Comparison of ENCODE assay signal across 1 cellular context in the genomic region with DNA sequence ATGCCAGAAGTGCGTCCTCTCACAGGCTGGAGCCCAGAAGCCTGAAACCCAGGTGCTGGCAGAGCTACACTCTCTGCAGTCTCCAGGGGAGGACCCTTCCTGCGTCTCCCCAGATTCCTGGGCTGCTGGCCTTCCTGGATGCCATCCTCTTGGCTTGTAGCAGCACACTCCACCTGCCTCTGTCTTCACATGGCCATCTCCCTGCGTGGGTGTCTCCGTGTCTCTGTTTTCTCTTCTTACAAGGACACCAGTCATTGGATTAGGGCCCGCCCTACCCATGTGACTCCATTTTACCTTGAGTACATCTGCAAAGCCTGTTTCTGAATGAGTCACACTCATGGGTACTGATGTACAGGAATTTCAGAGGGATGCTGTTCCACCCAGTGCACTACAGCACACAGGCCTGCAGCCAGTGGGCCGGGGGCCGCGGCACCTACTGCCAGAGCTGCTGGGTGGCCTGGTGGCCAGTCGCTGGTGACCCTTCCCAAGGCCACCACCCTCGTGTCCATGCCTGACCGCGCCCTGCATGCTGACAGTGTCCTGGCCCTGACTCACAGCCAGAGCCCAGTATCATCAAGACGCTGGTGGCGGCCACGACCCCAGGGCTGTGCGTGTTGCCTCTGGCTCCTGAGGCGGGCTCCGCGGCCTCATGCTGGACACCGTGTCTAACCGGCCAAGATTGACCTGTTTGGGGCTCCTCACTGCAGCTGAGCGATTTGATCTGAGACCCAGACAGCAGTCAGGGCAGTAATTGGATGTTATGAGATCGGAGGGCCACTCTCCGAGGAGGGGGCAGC.
TF ChIP-seq lines count a peak whose summit lies in the region.

No MANE protein-coding gene starts in this region.

TF ChIP-seq in WTC11, 78 proteins besides CTCF, POLR2A, EP300 and RAD21 (continued from another document):
- TF ChIP-seq, protein P1, sequence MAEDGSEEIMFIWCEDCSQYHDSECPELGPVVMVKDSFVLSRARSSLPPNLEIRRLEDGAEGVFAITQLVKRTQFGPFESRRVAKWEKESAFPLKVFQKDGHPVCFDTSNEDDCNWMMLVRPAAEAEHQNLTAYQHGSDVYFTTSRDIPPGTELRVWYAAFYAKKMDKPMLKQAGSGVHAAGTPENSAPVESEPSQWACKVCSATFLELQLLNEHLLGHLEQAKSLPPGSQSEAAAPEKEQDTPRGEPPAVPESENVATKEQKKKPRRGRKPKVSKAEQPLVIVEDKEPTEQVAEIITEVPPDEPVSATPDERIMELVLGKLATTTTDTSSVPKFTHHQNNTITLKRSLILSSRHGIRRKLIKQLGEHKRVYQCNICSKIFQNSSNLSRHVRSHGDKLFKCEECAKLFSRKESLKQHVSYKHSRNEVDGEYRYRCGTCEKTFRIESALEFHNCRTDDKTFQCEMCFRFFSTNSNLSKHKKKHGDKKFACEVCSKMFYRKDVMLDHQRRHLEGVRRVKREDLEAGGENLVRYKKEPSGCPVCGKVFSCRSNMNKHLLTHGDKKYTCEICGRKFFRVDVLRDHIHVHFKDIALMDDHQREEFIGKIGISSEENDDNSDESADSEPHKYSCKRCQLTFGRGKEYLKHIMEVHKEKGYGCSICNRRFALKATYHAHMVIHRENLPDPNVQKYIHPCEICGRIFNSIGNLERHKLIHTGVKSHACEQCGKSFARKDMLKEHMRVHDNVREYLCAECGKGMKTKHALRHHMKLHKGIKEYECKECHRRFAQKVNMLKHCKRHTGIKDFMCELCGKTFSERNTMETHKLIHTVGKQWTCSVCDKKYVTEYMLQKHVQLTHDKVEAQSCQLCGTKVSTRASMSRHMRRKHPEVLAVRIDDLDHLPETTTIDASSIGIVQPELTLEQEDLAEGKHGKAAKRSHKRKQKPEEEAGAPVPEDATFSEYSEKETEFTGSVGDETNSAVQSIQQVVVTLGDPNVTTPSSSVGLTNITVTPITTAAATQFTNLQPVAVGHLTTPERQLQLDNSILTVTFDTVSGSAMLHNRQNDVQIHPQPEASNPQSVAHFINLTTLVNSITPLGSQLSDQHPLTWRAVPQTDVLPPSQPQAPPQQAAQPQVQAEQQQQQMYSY (CRISPR knock-in tag; IDR thresholded peaks at IDR 0.05) = no peak
- TF ChIP-seq, protein P2, sequence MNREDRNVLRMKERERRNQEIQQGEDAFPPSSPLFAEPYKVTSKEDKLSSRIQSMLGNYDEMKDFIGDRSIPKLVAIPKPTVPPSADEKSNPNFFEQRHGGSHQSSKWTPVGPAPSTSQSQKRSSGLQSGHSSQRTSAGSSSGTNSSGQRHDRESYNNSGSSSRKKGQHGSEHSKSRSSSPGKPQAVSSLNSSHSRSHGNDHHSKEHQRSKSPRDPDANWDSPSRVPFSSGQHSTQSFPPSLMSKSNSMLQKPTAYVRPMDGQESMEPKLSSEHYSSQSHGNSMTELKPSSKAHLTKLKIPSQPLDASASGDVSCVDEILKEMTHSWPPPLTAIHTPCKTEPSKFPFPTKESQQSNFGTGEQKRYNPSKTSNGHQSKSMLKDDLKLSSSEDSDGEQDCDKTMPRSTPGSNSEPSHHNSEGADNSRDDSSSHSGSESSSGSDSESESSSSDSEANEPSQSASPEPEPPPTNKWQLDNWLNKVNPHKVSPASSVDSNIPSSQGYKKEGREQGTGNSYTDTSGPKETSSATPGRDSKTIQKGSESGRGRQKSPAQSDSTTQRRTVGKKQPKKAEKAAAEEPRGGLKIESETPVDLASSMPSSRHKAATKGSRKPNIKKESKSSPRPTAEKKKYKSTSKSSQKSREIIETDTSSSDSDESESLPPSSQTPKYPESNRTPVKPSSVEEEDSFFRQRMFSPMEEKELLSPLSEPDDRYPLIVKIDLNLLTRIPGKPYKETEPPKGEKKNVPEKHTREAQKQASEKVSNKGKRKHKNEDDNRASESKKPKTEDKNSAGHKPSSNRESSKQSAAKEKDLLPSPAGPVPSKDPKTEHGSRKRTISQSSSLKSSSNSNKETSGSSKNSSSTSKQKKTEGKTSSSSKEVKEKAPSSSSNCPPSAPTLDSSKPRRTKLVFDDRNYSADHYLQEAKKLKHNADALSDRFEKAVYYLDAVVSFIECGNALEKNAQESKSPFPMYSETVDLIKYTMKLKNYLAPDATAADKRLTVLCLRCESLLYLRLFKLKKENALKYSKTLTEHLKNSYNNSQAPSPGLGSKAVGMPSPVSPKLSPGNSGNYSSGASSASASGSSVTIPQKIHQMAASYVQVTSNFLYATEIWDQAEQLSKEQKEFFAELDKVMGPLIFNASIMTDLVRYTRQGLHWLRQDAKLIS (CRISPR knock-in tag; IDR thresholded peaks at IDR 0.05; ENCODE audit: borderline replicate concordance) = no peak
- TF ChIP-seq SP1 (CRISPR knock-in tag; conservative IDR thresholded peaks at IDR 0.05) = no peak
TF ChIP-seq in WTC11: peak in this region for 0.
